In genomic region chr14:89373185-89373584, GRCh38 we compare ENCODE assay signal across 21 cellular contexts. TPM values are rescaled to one million over a fixed set of nuclear protein-coding genes. Genes with fewer than 3 reads are reported as not detected.
DNase-seq lines count a peak whose midpoint lies in the region; ATAC-seq and TF ChIP-seq lines count a peak whose summit lies in the region.
"Had no signal": no experiment of that assay in that cellular context is flagged by ENCODE, and none has a peak within 500 bp of the region (broad histone marks: within the 10 kb centered on the region; RNA-seq: fewer than 3 reads in every experiment).

No MANE protein-coding gene starts in this region.

- no peak for TF ChIP-seq POLR2A in IMR-90 (IDR thresholded peaks at IDR 0.05; ENCODE audit: low read depth, low read length)

- peaks cover 0 to 9% (median 5%) of the 10 kb centered on the region in 3 donors for H3K36me3 Mint-ChIP-seq in CD8-positive, alpha-beta memory T cell
- H3K36me3 Mint-ChIP-seq in chondrocyte (ENCODE audit: low read depth) (peaks cover 5% of the 10 kb centered on the region), osteocyte (ENCODE audit: unreplicated experiment) (peaks cover 15% of the 10 kb centered on the region)
- H3K36me3 Mint-ChIP-seq in naive thymus-derived CD4-positive, alpha-beta T cell: peaks cover 5 to 38% (median 12%) of the 10 kb centered on the region in 5 donors

- peak overlapping the region; percentile 21; the same call in 1 of the 2 replicates for H2BK20ac ChIP-seq in IMR-90 (ENCODE audit: low read depth, low read length)

- no peak overlapping the region for H4K5ac ChIP-seq in IMR-90 (ENCODE audit: low read depth, low read length)

- no peaks in the 10 kb centered on the region for H3K9me3 ChIP-seq in CD8-positive, alpha-beta memory T cell (ENCODE audit: low read length)
- H3K9me3 ChIP-seq in IMR-90 (ENCODE audit: control insufficient read depth, insufficient read depth, low read length): no peaks in the 10 kb centered on the region
- H3K9me3 ChIP-seq in naive thymus-derived CD4-positive, alpha-beta T cell (ENCODE audit: control insufficient read depth in 2 of 3, low read length in 3 of 3): no peaks in the 10 kb centered on the region
- H3K9me3 ChIP-seq: adrenal gland, lower lobe of right lung, prostate gland, upper lobe of left lung had no signal

- H3K27me3 Mint-ChIP-seq in CD8-positive, alpha-beta memory T cell: no peaks in the 10 kb centered on the region
- H3K27me3 Mint-ChIP-seq in chondrocyte (ENCODE audit: low read depth): no peaks in the 10 kb centered on the region
- no peaks in the 10 kb centered on the region for H3K27me3 Mint-ChIP-seq in naive thymus-derived CD4-positive, alpha-beta T cell
- H3K27me3 Mint-ChIP-seq in osteocyte (ENCODE audit: unreplicated experiment): no peaks in the 10 kb centered on the region
- H3K27me3 Mint-ChIP-seq: activated CD4-positive, alpha-beta memory T cell treated with anti-CD3 and anti-CD28 coated beads, Interleukin-2, amount 10 ng/mL, durations not matched to agents 7 days and 5 days had no signal

- no peak overlapping the region for H3K4me3 ChIP-seq in CD8-positive, alpha-beta memory T cell (ENCODE audit: low read length)
- H3K4me3 ChIP-seq in IMR-90 (ENCODE audit: insufficient read depth, low read depth, low read length): no peak overlapping the region
- no peak overlapping the region for H3K4me3 ChIP-seq in naive thymus-derived CD4-positive, alpha-beta T cell (ENCODE audit: low read length)
- H3K4me3 ChIP-seq: adrenal gland, lower lobe of right lung, prostate gland, upper lobe of left lung had no signal

- H3K4me3 Mint-ChIP-seq in CD8-positive, alpha-beta memory T cell: peak overlapping the region in 3 of 7 donors; percentile 16 to 27 (median 27)
- H3K4me3 Mint-ChIP-seq in chondrocyte (ENCODE audit: unreplicated experiment) (no peak overlapping the region), osteocyte (ENCODE audit: unreplicated experiment) (no peak overlapping the region)
- H3K4me3 Mint-ChIP-seq in naive thymus-derived CD4-positive, alpha-beta T cell: peak overlapping the region in 1 of 10 donors; percentile 11
- H3K4me3 Mint-ChIP-seq: activated CD4-positive, alpha-beta memory T cell treated with anti-CD3 and anti-CD28 coated beads, Interleukin-2, amount 10 ng/mL, durations not matched to agents 7 days and 5 days; endodermal cell had no signal

- H3K9me1 ChIP-seq in IMR-90 (ENCODE audit: insufficient read depth, low read length): peaks cover 19% of the 10 kb centered on the region

- no peak for TF ChIP-seq RAD21 in IMR-90 (IDR thresholded peaks at IDR 0.05; ENCODE audit: low read length)

- H2BK15ac ChIP-seq in IMR-90 (ENCODE audit: low read depth, low read length): peak overlapping the region; percentile 32; the same call in 1 of the 3 replicates

- H3K14ac ChIP-seq in IMR-90 (replicated peaks; ENCODE audit: low read depth, low read length): 0 out of 2 replicates have a peak overlapping the region, but pooled peaks have one; percentile 22

- no peak overlapping the region for H3K9ac ChIP-seq in IMR-90 (ENCODE audit: low read depth, low read length)

- DNase-seq in CD8-positive, alpha-beta memory T cell: no peak
- DNase-seq in IMR-90 (no peak), chondrocyte (ENCODE audit: low spot score) (no peak), osteocyte (ENCODE audit: extremely low spot score, unreplicated experiment) (no peak), sciatic nerve (ENCODE audit: low spot score) (no peak)
- no peak for DNase-seq in naive thymus-derived CD4-positive, alpha-beta T cell
- DNase-seq in activated CD4-positive, alpha-beta T cell treated with anti-CD3 and anti-CD28 coated beads for 48 hours: no peak
- DNase-seq: activated CD4-positive, alpha-beta memory T cell treated with anti-CD3 and anti-CD28 coated beads, Interleukin-2, amount 10 ng/mL, durations not matched to agents 7 days and 5 days; activated T-cell treated with anti-CD3 and anti-CD28 coated beads for 4 hours; brain microvascular endothelial cell; DMS153; Karpas-422; kidney; lower lobe of right lung; NCI-H1694 treated with DMSO at 0.1 percent for 48 hours; NCI-H2171 treated with DMSO at 0.1 percent for 48 hours; upper lobe of left lung had no signal

- in situ Hi-C loops in IMR-90 (cut with MboI; ENCODE audit: low sequenced_read_pairs): no loop called here

- H2AFZ ChIP-seq in IMR-90 (replicated peaks; ENCODE audit: low read length, poor library complexity): no peak overlapping the region

- no peak overlapping the region for H3K27ac ChIP-seq in CD8-positive, alpha-beta memory T cell (ENCODE audit: low read depth, low read length)
- no peak overlapping the region for H3K27ac ChIP-seq in IMR-90 (ENCODE audit: insufficient read depth, low read length)
- no peak overlapping the region for H3K27ac ChIP-seq in naive thymus-derived CD4-positive, alpha-beta T cell (ENCODE audit: low read depth, low read length)
- H3K27ac ChIP-seq: adrenal gland, brain microvascular endothelial cell, lower lobe of right lung, prostate gland, upper lobe of left lung had no signal

- peak overlapping the region; percentile 60; the same call in 1 of the 2 replicates for H3K18ac ChIP-seq in IMR-90 (ENCODE audit: low read depth, low read length)

- TF ChIP-seq CTCF in IMR-90 (conservative IDR thresholded peaks at IDR 0.05; ENCODE audit: low read depth, low read length) (no peak), chondrocyte (IDR thresholded peaks at IDR 0.05) (no peak), osteocyte (IDR thresholded peaks at IDR 0.05) (no peak)

- no peaks in the 10 kb centered on the region for H3K9me3 Mint-ChIP-seq in CD8-positive, alpha-beta memory T cell
- H3K9me3 Mint-ChIP-seq in chondrocyte (ENCODE audit: low read depth) (peaks cover 3% of the 10 kb centered on the region), osteocyte (ENCODE audit: unreplicated experiment) (peaks cover 11% of the 10 kb centered on the region)
- peaks cover 0 to 7% (median 0%) of the 10 kb centered on the region in 11 donors for H3K9me3 Mint-ChIP-seq in naive thymus-derived CD4-positive, alpha-beta T cell

- no peaks in the 10 kb centered on the region for H3K27me3 ChIP-seq in CD8-positive, alpha-beta memory T cell (ENCODE audit: insufficient read depth, low read length, poor library complexity, severe bottlenecking)
- no peaks in the 10 kb centered on the region for H3K27me3 ChIP-seq in IMR-90 (ENCODE audit: control insufficient read depth, insufficient read depth, low read length)
- no peaks in the 10 kb centered on the region for H3K27me3 ChIP-seq in naive thymus-derived CD4-positive, alpha-beta T cell (ENCODE audit: control insufficient read depth in 2 of 2, insufficient read depth in 2 of 2, low read length in 2 of 2)
- H3K27me3 ChIP-seq: adrenal gland, brain microvascular endothelial cell, upper lobe of left lung had no signal

- dilution Hi-C loops in IMR-90 (cut with HindIII; ENCODE audit: low sequenced_read_pairs, unreplicated experiment): no loop called here

- POLR2A ChIA-PET in CD8-positive, alpha-beta memory T cell (lab: Charles Lee): interaction anchor here (0.6 kb wide), 1 partner anchor 1488 kb away, joined by 8 read pairs; no protein-coding TSS in a partner anchor
- POLR2A ChIA-PET in IMR-90 (lab: Charles Lee; ENCODE audit: unreplicated experiment): no interaction called here
- POLR2A ChIA-PET in naive thymus-derived CD4-positive, alpha-beta T cell (lab: Charles Lee): interaction anchor here (0.6 kb wide), 1 partner anchor 20 kb away, joined by 4 read pairs; no protein-coding TSS in a partner anchor

- H3K23ac ChIP-seq in IMR-90 (ENCODE audit: low read depth, low read length): no peak overlapping the region; the same call in 1 of the 2 replicates

- BruUV-seq in IMR-90 (replicated peaks; lab: Mats Ljungman, UMichigan): no TSS peak

- intact Hi-C loops in IMR-90 (cut with micrococcal nuclease) (no loop called here), sciatic nerve (cut with DNase I) (no loop called here)
- intact Hi-C loops in naive thymus-derived CD4-positive, alpha-beta T cell (cut with micrococcal nuclease): no loop called here

- H2AK5ac ChIP-seq in IMR-90 (ENCODE audit: low read depth, low read length): no peak overlapping the region

- H3K79me1 ChIP-seq in IMR-90 (ENCODE audit: low read depth in 1 of 2, low read length in 2 of 2): peaks cover 36 to 80% of the 10 kb centered on the region in 2 experiments

- peaks cover 63 to 90% (median 76%) of the 10 kb centered on the region in 3 donors for H3K4me1 Mint-ChIP-seq in CD8-positive, alpha-beta memory T cell
- H3K4me1 Mint-ChIP-seq in chondrocyte (ENCODE audit: low read depth) (peaks cover 44% of the 10 kb centered on the region), osteocyte (ENCODE audit: unreplicated experiment) (peaks cover 21% of the 10 kb centered on the region)
- peaks cover 23 to 85% (median 71%) of the 10 kb centered on the region in 7 donors for H3K4me1 Mint-ChIP-seq in naive thymus-derived CD4-positive, alpha-beta T cell

- H3K36me3 ChIP-seq in CD8-positive, alpha-beta memory T cell (ENCODE audit: insufficient read depth, low read length): no peaks in the 10 kb centered on the region
- H3K36me3 ChIP-seq in IMR-90 (ENCODE audit: control insufficient read depth, insufficient read depth, low read length): no peaks in the 10 kb centered on the region
- no peaks in the 10 kb centered on the region for H3K36me3 ChIP-seq in naive thymus-derived CD4-positive, alpha-beta T cell (ENCODE audit: control insufficient read depth in 2 of 3, insufficient read depth in 3 of 3, low read length in 3 of 3)
- H3K36me3 ChIP-seq: adrenal gland, brain microvascular endothelial cell, lower lobe of right lung, prostate gland, upper lobe of left lung had no signal

- H3K4me1 ChIP-seq in CD8-positive, alpha-beta memory T cell (ENCODE audit: insufficient read depth, low read length): peaks cover 21% of the 10 kb centered on the region
- H3K4me1 ChIP-seq in IMR-90 (ENCODE audit: control insufficient read depth, insufficient read depth, low read length): peaks cover 26% of the 10 kb centered on the region
- H3K4me1 ChIP-seq in naive thymus-derived CD4-positive, alpha-beta T cell (ENCODE audit: control insufficient read depth in 2 of 2, insufficient read depth in 2 of 2, low read length in 2 of 2): peaks cover 0 to 3% of the 10 kb centered on the region in 2 donors
- H3K4me1 ChIP-seq: prostate gland had no signal

- CTCF ChIA-PET in CD8-positive, alpha-beta memory T cell (lab: Charles Lee): no interaction called here
- CTCF ChIA-PET in IMR-90 (lab: Yijun Ruan, JAX): no interaction called here
- CTCF ChIA-PET in naive thymus-derived CD4-positive, alpha-beta T cell (lab: Charles Lee): no interaction called here

- H3K27ac Mint-ChIP-seq in CD8-positive, alpha-beta memory T cell: peak overlapping the region in 5 of 8 donors; percentile 8 to 76 (median 50)
- H3K27ac Mint-ChIP-seq in chondrocyte (ENCODE audit: unreplicated experiment): peak overlapping the region; percentile 22
- peak overlapping the region in 7 of 9 donors; percentile 3 to 89 (median 81) for H3K27ac Mint-ChIP-seq in naive thymus-derived CD4-positive, alpha-beta T cell
- H3K27ac Mint-ChIP-seq in osteocyte (ENCODE audit: unreplicated experiment): no peak overlapping the region
- H3K27ac Mint-ChIP-seq: activated CD4-positive, alpha-beta memory T cell treated with anti-CD3 and anti-CD28 coated beads, Interleukin-2, amount 10 ng/mL, durations not matched to agents 7 days and 5 days had no signal

- peaks cover 41% of the 10 kb centered on the region for H4K20me1 ChIP-seq in IMR-90 (ENCODE audit: insufficient read depth, low read length)

- H4K91ac ChIP-seq in IMR-90 (ENCODE audit: insufficient read depth, low read depth, low read length): no peak overlapping the region

- H3K4me2 ChIP-seq in IMR-90 (ENCODE audit: low read depth, low read length): no peak overlapping the region

- WGBS in IMR-90 (ENCODE audit: extremely low coverage in 2 of 2, insufficient read length in 1 of 2), 2 experiments: no CpG with 5 or more reads among the region's 2 CpGs

- peak overlapping the region in 1 of 2 experiments; percentile 57; a peak in 2 of 4 replicates for H4K8ac ChIP-seq in IMR-90 (ENCODE audit: low read depth in 2 of 2, low read length in 2 of 2)

- H3K56ac ChIP-seq in IMR-90 (ENCODE audit: extremely low read depth, insufficient read depth, low read length): no peak overlapping the region

- H2BK120ac ChIP-seq in IMR-90 (ENCODE audit: low read depth, low read length): peak overlapping the region; percentile 26

- peak overlapping the region; percentile 53 for H2BK5ac ChIP-seq in IMR-90 (ENCODE audit: low read depth, low read length, poor library complexity, severe bottlenecking)

- H3K4ac ChIP-seq in IMR-90 (ENCODE audit: low read depth, low read length): peak overlapping the region; percentile 55; the same call in 1 of the 2 replicates

- ATAC-seq in IMR-90 (ENCODE audit: low read depth) (no peak), HG03432 (IDR thresholded peaks at IDR 0.05; ENCODE audit: unreplicated experiment) (no peak), sciatic nerve (no peak)
- no peak for ATAC-seq in naive thymus-derived CD4-positive, alpha-beta T cell
- ATAC-seq: lower lobe of right lung had no signal

- peak overlapping the region; percentile 60 for H2AK9ac ChIP-seq in IMR-90 (replicated peaks; ENCODE audit: low read depth, low read length, poor library complexity)

RNA-seq across cellular contexts. Expression of gene FOXN3, which starts 43.8 kb away (rescaled TPM):
- 10 to 100 TPM; 73.9 to 74.8 TPM for total RNA-seq in CD8-positive, alpha-beta memory T cell
- 136 TPM for polyA plus RNA-seq in CD8-positive, alpha-beta memory T cell
- total RNA-seq in IMR-90 (2012; rRNA removed) (32.5 and 33.7 TPM in 2 replicates), chondrocyte (129 to 161 TPM (median 155 TPM) in 3 replicates), osteocyte (120 and 130 TPM in 2 replicates), sciatic nerve (80.9 TPM)
- polyA plus RNA-seq in IMR-90 (2012; rRNA removed): 22.6 and 23.5 TPM in 2 replicates
- polyA plus RNA-seq in IMR-90 (2012; cell fraction: cytosol; rRNA removed): 13.7 and 16.8 TPM in 2 replicates
- polyA plus RNA-seq in IMR-90 (2012; cell fraction: nucleus; rRNA removed; ENCODE audit: low replicate concordance): 13.3 and 17.3 TPM in 2 replicates
- 100 to 1,000 TPM; 103 to 192 (median 149) TPM for total RNA-seq in naive thymus-derived CD4-positive, alpha-beta T cell
- 100 to 1,000 TPM; 120 to 156 TPM for polyA plus RNA-seq in naive thymus-derived CD4-positive, alpha-beta T cell
